Comparison of ENCODE assay signal across 8 cellular contexts in genomic region chr4:185730387-185730786, GRCh38.
DNase-seq lines count a peak whose midpoint lies in the region; ATAC-seq, FAIRE-seq and TF ChIP-seq lines count a peak whose summit lies in the region.

No MANE protein-coding gene starts in this region.

- H3K9me3 ChIP-seq in A549 (no peaks in the 10 kb centered on the region), ectodermal cell (ENCODE audit: control insufficient read depth, low read length) (no peaks in the 10 kb centered on the region), thoracic aorta (no peaks in the 10 kb centered on the region)
- no peaks in the 10 kb centered on the region for H3K9me3 ChIP-seq in CD8-positive, alpha-beta memory T cell (ENCODE audit: low read length)

- 47% methylated on average over 3 of the region's 4 CpGs for WGBS in A549 (ENCODE audit: missing lambda C conversion rate)
- WGBS in ectodermal cell, 2 experiments = 65 to 74% methylated on average over 4 of the region's 4 CpGs

- DNase-seq in A549 (ENCODE audit: low read depth in 1 of 2, low spot score in 1 of 2) = peak in 1 of 2 experiments; percentile 6
- DNase-seq in HT1080 (ENCODE audit: low read depth) = peak; percentile 49
- DNase-seq in thoracic aorta (ENCODE audit: low spot score) = no peak
- DNase-seq in NCI-H774 (lab: John Stamatoyannopoulos, UW) = no peak
- DNase-seq in CD8-positive, alpha-beta memory T cell = no peak
- DNase-seq in G401 (ENCODE audit: low spot score) = no peak

- FAIRE-seq in A549 (lab: Jason Lieb, UNC) = no peak

- H3K4me3 ChIP-seq in A549 (no peak overlapping the region), ectodermal cell (ENCODE audit: insufficient read depth, low read depth, low read length) (no peak overlapping the region), thoracic aorta (no peak overlapping the region)
- no peak overlapping the region for H3K4me3 ChIP-seq in CD8-positive, alpha-beta memory T cell (ENCODE audit: low read length)

- CTCF ChIA-PET in A549 (lab: Yijun Ruan, JAX) = no interaction called here
- CTCF ChIA-PET in CD8-positive, alpha-beta memory T cell (lab: Charles Lee) = no interaction called here

- TF ChIP-seq POLR2A in A549 (IDR thresholded peaks at IDR 0.05; ENCODE audit: low read length) = no peak

- no peaks in the 10 kb centered on the region for H3K4me1 Mint-ChIP-seq in CD8-positive, alpha-beta memory T cell

- H3K36me3 ChIP-seq in ectodermal cell (ENCODE audit: control insufficient read depth, insufficient read depth, low read length) (no peaks in the 10 kb centered on the region), thoracic aorta (no peaks in the 10 kb centered on the region)
- H3K36me3 ChIP-seq in CD8-positive, alpha-beta memory T cell (ENCODE audit: insufficient read depth, low read length) = no peaks in the 10 kb centered on the region

- no peak for TF ChIP-seq RAD21 in A549 (conservative IDR thresholded peaks at IDR 0.05 in 1 of 2, IDR thresholded peaks at IDR 0.05 in 1 of 2)

- H3K36me3 Mint-ChIP-seq in CD8-positive, alpha-beta memory T cell = no peaks in the 10 kb centered on the region

- TF ChIP-seq CTCF in A549 (IDR thresholded peaks at IDR 0.05) = no peak
- no peak for TF ChIP-seq CTCF in thoracic aorta (IDR thresholded peaks at IDR 0.05)

- POLR2A ChIA-PET in A549 (lab: Yijun Ruan, JAX) = no interaction called here
- POLR2A ChIA-PET in CD8-positive, alpha-beta memory T cell (lab: Charles Lee) = no interaction called here

- no peak overlapping the region for H3K4me3 Mint-ChIP-seq in CD8-positive, alpha-beta memory T cell

- in situ Hi-C loops in G401 (cut with HindIII; ENCODE audit: low sequenced_read_pairs) = no loop called here

- no peak overlapping the region for H3K4me2 ChIP-seq in A549

- no peak overlapping the region for H3K27ac ChIP-seq in A549
- H3K27ac ChIP-seq in ectodermal cell (ENCODE audit: insufficient read depth, low read depth, low read length, poor library complexity, severe bottlenecking) = peak overlapping the region; percentile 42
- H3K27ac ChIP-seq in thoracic aorta = peak overlapping the region; percentile 63 to 86
- H3K27ac ChIP-seq in CD8-positive, alpha-beta memory T cell (ENCODE audit: low read depth, low read length) = no peak overlapping the region

- no peak for TF ChIP-seq EP300 in A549 (IDR thresholded peaks at IDR 0.05)

- peaks cover 0 to 9% (median 0%) of the 10 kb centered on the region in 5 donors for H3K9me3 Mint-ChIP-seq in CD8-positive, alpha-beta memory T cell

- no peak overlapping the region for H3K27ac Mint-ChIP-seq in CD8-positive, alpha-beta memory T cell

- H3K4me1 ChIP-seq in A549 (no peaks in the 10 kb centered on the region), ectodermal cell (ENCODE audit: control insufficient read depth, insufficient read depth, low read length) (peaks cover 7% of the 10 kb centered on the region), thoracic aorta (ENCODE audit: control insufficient read depth in 1 of 2, low read depth in 2 of 2) (peaks cover 21 to 72% of the 10 kb centered on the region in 2 donors)
- no peaks in the 10 kb centered on the region for H3K4me1 ChIP-seq in CD8-positive, alpha-beta memory T cell (ENCODE audit: insufficient read depth, low read length)

- no peaks in the 10 kb centered on the region for H3K27me3 ChIP-seq in ectodermal cell (ENCODE audit: control insufficient read depth, insufficient read depth, low read length, poor library complexity, severe bottlenecking)
- H3K27me3 ChIP-seq in thoracic aorta (replicated peaks; ENCODE audit: insufficient read depth) = no peaks in the 10 kb centered on the region
- no peaks in the 10 kb centered on the region for H3K27me3 ChIP-seq in CD8-positive, alpha-beta memory T cell (ENCODE audit: insufficient read depth, low read length, poor library complexity, severe bottlenecking)

- peaks cover 4 to 23% of the 10 kb centered on the region in 2 donors for H3K27me3 Mint-ChIP-seq in CD8-positive, alpha-beta memory T cell

- no peak for ATAC-seq in A549
- peak; percentile 44 for ATAC-seq in GM19455 (IDR thresholded peaks at IDR 0.05; ENCODE audit: unreplicated experiment)
- ATAC-seq in thoracic aorta (ENCODE audit: insufficient number of reproducible peaks, low FRiP score, low read depth) = no peak

TF ChIP-seq in A549, 52 proteins besides CTCF, POLR2A, EP300 and RAD21:
- TF ChIP-seq MAX (IDR thresholded peaks at IDR 0.05) (no peak), SREBF2 (IDR thresholded peaks at IDR 0.05) (no peak), KDM1A (IDR thresholded peaks at IDR 0.05; ENCODE audit: low read depth) (no peak), HES2 (IDR thresholded peaks at IDR 0.05) (no peak), RARB (CRISPR knock-in tag; IDR thresholded peaks at IDR 0.05) (no peak), REST (IDR thresholded peaks at IDR 0.05) (no peak), NFE2L2 (conservative IDR thresholded peaks at IDR 0.05; ENCODE audit: low read length) (peak; percentile 46), CBX8 (IDR thresholded peaks at IDR 0.05) (no peak), ZNF302 (CRISPR knock-in tag; IDR thresholded peaks at IDR 0.05) (no peak), CHD4 (IDR thresholded peaks at IDR 0.05; ENCODE audit: borderline replicate concordance) (no peak), CBX2 (IDR thresholded peaks at IDR 0.05; ENCODE audit: borderline replicate concordance, low read depth) (no peak), ZFP36 (IDR thresholded peaks at IDR 0.05; ENCODE audit: borderline replicate concordance, partially characterized antibody) (no peak), SMC3 (IDR thresholded peaks at IDR 0.05) (no peak), GATA3 (IDR thresholded peaks at IDR 0.05; ENCODE audit: borderline replicate concordance) (no peak), MAFK (IDR thresholded peaks at IDR 0.05; ENCODE audit: partially characterized antibody) (peak; percentile 98)
- TF ChIP-seq, protein P1, sequence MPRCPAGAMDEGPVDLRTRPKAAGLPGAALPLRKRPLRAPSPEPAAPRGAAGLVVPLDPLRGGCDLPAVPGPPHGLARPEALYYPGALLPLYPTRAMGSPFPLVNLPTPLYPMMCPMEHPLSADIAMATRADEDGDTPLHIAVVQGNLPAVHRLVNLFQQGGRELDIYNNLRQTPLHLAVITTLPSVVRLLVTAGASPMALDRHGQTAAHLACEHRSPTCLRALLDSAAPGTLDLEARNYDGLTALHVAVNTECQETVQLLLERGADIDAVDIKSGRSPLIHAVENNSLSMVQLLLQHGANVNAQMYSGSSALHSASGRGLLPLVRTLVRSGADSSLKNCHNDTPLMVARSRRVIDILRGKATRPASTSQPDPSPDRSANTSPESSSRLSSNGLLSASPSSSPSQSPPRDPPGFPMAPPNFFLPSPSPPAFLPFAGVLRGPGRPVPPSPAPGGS (IDR thresholded peaks at IDR 0.05) = no peak

Comparison
In these comparisons a context has a peak if more than half of its experiments do, and no peak if none do; other contexts are left out.
1. H3K27ac ChIP-seq: peak in ectodermal cell (single experiment) and thoracic aorta (2 of 2); none in A549 (0 of 2) and CD8-positive, alpha-beta memory T cell (single experiment).